In genomic region chr16:66677836-66678235, GRCh38 we compare ENCODE assay signal across 21 cellular contexts. TPM values are rescaled to one million over a fixed set of nuclear protein-coding genes. Genes with fewer than 3 reads are reported as not detected.
DNase-seq lines count a peak whose midpoint lies in the region; ATAC-seq, FAIRE-seq and TF ChIP-seq lines count a peak whose summit lies in the region.
"Had no signal": no experiment of that assay in that cellular context is flagged by ENCODE, and none has a peak within 500 bp of the region (broad histone marks: within the 10 kb centered on the region; RNA-seq: fewer than 3 reads in every experiment).

No MANE protein-coding gene starts in this region.

- no peaks in the 10 kb centered on the region for H3K9me3 ChIP-seq in GM23248 (ENCODE audit: low read depth)
- H3K9me3 ChIP-seq: BLaER1 treated with 17β-estradiol and CSF1 and Interleukin-3, amounts not matched to agents 10 nM and 100 nM had no signal

- no peak overlapping the region for H2AFZ ChIP-seq in GM23248

- peak; percentile 51 for FAIRE-seq in HTR-8/SVneo (lab: Jason Lieb, UNC)
- FAIRE-seq in GM12892 (lab: Jason Lieb, UNC): no peak
- FAIRE-seq: GM12878, GM19239, H1, K562 had no signal

- H3K27me3 ChIP-seq in GM23248 (replicated peaks; ENCODE audit: insufficient read depth): no peaks in the 10 kb centered on the region
- H3K27me3 ChIP-seq: BLaER1 treated with 17β-estradiol and CSF1 and Interleukin-3, amounts not matched to agents 10 nM and 100 nM had no signal

- no peaks in the 10 kb centered on the region; the same call in none of the 2 replicates for H3F3A ChIP-seq in GM23248 (ENCODE audit: insufficient read depth)

- no peak for DNase-seq in GM23248
- DNase-seq in HTR-8/SVneo (ENCODE audit: insufficient read length, low spot score): no peak
- peak; percentile 10 for DNase-seq in islet precursor cell
- DNase-seq in substantia nigra (lab: John Stamatoyannopoulos, UW): no peak
- DNase-seq in GM12892 (ENCODE audit: insufficient read length): no peak
- DNase-seq in CD1c-positive myeloid dendritic cell (ENCODE audit: extremely low spot score): no peak
- DNase-seq: CD4-positive, CD25-positive, alpha-beta regulatory T cell; CD8-positive, alpha-beta memory T cell; COR-L47; DMS 273 treated with DMSO at 0.1 percent for 48 hours; DMS53; DND-41; EL; H9; IMR-90 had no signal

- in situ Hi-C loops in GM23248 (cut with MboI): no loop called here

- H3K27ac ChIP-seq in GM23248 (peak overlapping the region; percentile 34; the same call in 1 of the 2 replicates), substantia nigra (ENCODE audit: low read depth, low read length, poor library complexity, severe bottlenecking) (peak overlapping the region; percentile 58)
- H3K27ac ChIP-seq: BLaER1 treated with 17β-estradiol and CSF1 and Interleukin-3, amounts not matched to agents 10 nM and 100 nM had no signal

- no peak overlapping the region for H3K4me3 ChIP-seq in GM23248
- H3K4me3 ChIP-seq: BLaER1 treated with 17β-estradiol and CSF1 and Interleukin-3, amounts not matched to agents 10 nM and 100 nM; GM12878; K562 had no signal

- WGBS in GM23248 (ENCODE audit: low coverage in 1 of 2, low lambda C conversion rate in 2 of 2, missing lambda C conversion rate in 2 of 2), 2 experiments: 93 to 97% methylated on average over 6 of the region's 6 CpGs

- H4K20me1 ChIP-seq in GM23248 (ENCODE audit: insufficient read depth): no peaks in the 10 kb centered on the region
- H4K20me1 ChIP-seq: BLaER1 treated with 17β-estradiol and CSF1 and Interleukin-3, amounts not matched to agents 10 nM and 100 nM had no signal

- H3K4me2 ChIP-seq in GM23248 (ENCODE audit: unreplicated experiment): no peak overlapping the region
- H3K4me2 ChIP-seq: BLaER1 treated with 17β-estradiol and CSF1 and Interleukin-3, amounts not matched to agents 10 nM and 100 nM had no signal

- peaks cover 30% of the 10 kb centered on the region for H3K79me2 ChIP-seq in GM23248 (ENCODE audit: insufficient read depth)

- H3K36me3 ChIP-seq in GM23248 (ENCODE audit: low read depth): no peaks in the 10 kb centered on the region
- H3K36me3 ChIP-seq: BLaER1 treated with 17β-estradiol and CSF1 and Interleukin-3, amounts not matched to agents 10 nM and 100 nM had no signal

- no peak for TF ChIP-seq POLR2A in GM12892 (IDR thresholded peaks at IDR 0.05; ENCODE audit: low read depth, low read length)

- H3K9me2 ChIP-seq in GM23248 (ENCODE audit: insufficient read depth): no peaks in the 10 kb centered on the region

- H3K4me1 ChIP-seq in GM23248 (ENCODE audit: insufficient read depth): peaks cover 17% of the 10 kb centered on the region
- H3K4me1 ChIP-seq: BLaER1 treated with 17β-estradiol and CSF1 and Interleukin-3, amounts not matched to agents 10 nM and 100 nM had no signal

- no peak for ATAC-seq in GM21528 (IDR thresholded peaks at IDR 0.05; ENCODE audit: low FRiP score, unreplicated experiment)
- ATAC-seq: GM12878, K562 had no signal

- no peak overlapping the region for H3K9ac ChIP-seq in GM23248
- H3K9ac ChIP-seq: BLaER1 treated with 17β-estradiol and CSF1 and Interleukin-3, amounts not matched to agents 10 nM and 100 nM had no signal

RNA-seq across cellular contexts. Expression of gene CMTM4, which starts 18.7 kb away (rescaled TPM):
- total RNA-seq in GM23248 (2014; rRNA removed; shearing (Covaris generic)): 19.5 and 21.1 TPM in 2 replicates
- polyA plus RNA-seq in GM23248 (2016; fragmentation: Nextera tagmentation; extraction: Ambion mirVana): 3.2 and 3.5 TPM in 2 replicates
- 0.55 TPM for polyA plus RNA-seq in GM12892 (2012; ENCODE audit: missing spikeins)
